7 cellular contexts compared by ENCODE assay signal in genomic region chr10:16227674-16228073, GRCh38.
"Had no signal": no experiment of that assay in that cellular context is flagged by ENCODE, and none has a peak within 500 bp of the region (broad histone marks: within the 10 kb centered on the region; RNA-seq: fewer than 3 reads in every experiment).

No MANE protein-coding gene starts in this region.

- DNase-seq: IMR-90, KBM-7, KG1 had no signal

- FAIRE-seq: HepG2, HTR-8/SVneo had no signal

- H3K27ac ChIP-seq: HL-60, KMS-11 had no signal

- ATAC-seq: HepG2 had no signal

- H3K4me2 ChIP-seq: KMS-11 had no signal

- H3K9ac ChIP-seq: KMS-11 had no signal
